Comparison of ENCODE assay signal across 21 cellular contexts in genomic region chr3:148815316-148815715, GRCh38. TPM values are rescaled to one million over a fixed set of nuclear protein-coding genes. Genes with fewer than 3 reads are reported as not detected.
"Had no signal": no experiment of that assay in that cellular context is flagged by ENCODE, and none has a peak within 500 bp of the region (broad histone marks: within the 10 kb centered on the region; RNA-seq: fewer than 3 reads in every experiment).

No MANE protein-coding gene starts in this region.

- H3K4me1 ChIP-seq: esophagus muscularis mucosa, left lung, neural progenitor cell, prostate gland, tibial artery had no signal

- H3K36me3 ChIP-seq: cardiac muscle cell, esophagus muscularis mucosa, left lung, neural progenitor cell, prostate gland, tibial artery, WERI-Rb-1 had no signal

- H3K27me3 ChIP-seq: body of pancreas, cardiac muscle cell, esophagus muscularis mucosa, hepatocyte, left lung, neural progenitor cell had no signal

- H3K27ac ChIP-seq: body of pancreas, cardiac muscle cell, esophagus muscularis mucosa, hepatocyte, left lung, neural progenitor cell, prostate gland, tibial artery, WERI-Rb-1 had no signal

- H3K9ac ChIP-seq: neural progenitor cell had no signal

- H3K9me3 ChIP-seq: body of pancreas, esophagus muscularis mucosa, left lung, prostate gland, tibial artery had no signal

- H3K4me3 ChIP-seq: body of pancreas, cardiac muscle cell, esophagus muscularis mucosa, hepatocyte, left lung, lung, neural progenitor cell, prostate gland, tibial artery had no signal

- H3K4me2 ChIP-seq: hepatocyte, neural progenitor cell had no signal

- FAIRE-seq: colon, frontal cortex had no signal

- H3K79me2 ChIP-seq: hepatocyte had no signal

- DNase-seq: activated CD4-positive, alpha-beta T cell treated with anti-CD3 and anti-CD28 coated beads, Interleukin-2, amount 50 U/mL, for 1 hour; activated CD4-positive, CD25-positive, alpha-beta regulatory T cell treated with anti-CD3 and anti-CD28 coated beads, Interleukin-2, amount 50 U/mL, for 72 hours; activated CD8-positive, alpha-beta T cell treated with anti-CD3 and anti-CD28 coated beads, Interleukin-2, amount 10 ng/mL, durations not matched to agents 7 days and 5 days; activated gamma-delta T cell; body of pancreas; glutamatergic neuron; immature natural killer cell; left lung; naive thymus-derived CD8-positive, alpha-beta T cell; stimulated activated CD4-positive, alpha-beta T cell treated with anti-CD3 and anti-CD28 coated beads, Interleukin-4, amount 100 ng/mL, for 4 hours; stimulated activated naive CD8-positive, alpha-beta T cell treated with anti-CD3 and anti-CD28 coated beads, Interleukin-15, Interleukin-2, amounts not matched to agents 100 U/mL and 50 U/mL, for 24 hours; tibial artery; WERI-Rb-1 had no signal

- ATAC-seq: activated CD8-positive, alpha-beta T cell treated with anti-CD3 and anti-CD28 coated beads, Interleukin-2, amount 10 ng/mL, durations not matched to agents 7 days and 5 days; body of pancreas; left lung; naive thymus-derived CD8-positive, alpha-beta T cell; stimulated activated naive CD8-positive, alpha-beta T cell treated with anti-CD3 and anti-CD28 coated beads, Interleukin-15, Interleukin-2, amounts not matched to agents 100 U/mL and 50 U/mL, for 24 hours had no signal

RNA-seq across cellular contexts. Expression of gene CPB1, which starts 12.3 kb away (rescaled TPM):
- polyA plus RNA-seq: cardiac muscle cell; hepatocyte; immature natural killer cell; naive thymus-derived CD8-positive, alpha-beta T cell had no signal

RNA-seq across cellular contexts. Expression of gene CPA3, which starts 49.8 kb away (rescaled TPM):
- polyA plus RNA-seq: cardiac muscle cell; naive thymus-derived CD8-positive, alpha-beta T cell had no signal
